Comparison of ENCODE assay signal across 30 cellular contexts in the genomic region with DNA sequence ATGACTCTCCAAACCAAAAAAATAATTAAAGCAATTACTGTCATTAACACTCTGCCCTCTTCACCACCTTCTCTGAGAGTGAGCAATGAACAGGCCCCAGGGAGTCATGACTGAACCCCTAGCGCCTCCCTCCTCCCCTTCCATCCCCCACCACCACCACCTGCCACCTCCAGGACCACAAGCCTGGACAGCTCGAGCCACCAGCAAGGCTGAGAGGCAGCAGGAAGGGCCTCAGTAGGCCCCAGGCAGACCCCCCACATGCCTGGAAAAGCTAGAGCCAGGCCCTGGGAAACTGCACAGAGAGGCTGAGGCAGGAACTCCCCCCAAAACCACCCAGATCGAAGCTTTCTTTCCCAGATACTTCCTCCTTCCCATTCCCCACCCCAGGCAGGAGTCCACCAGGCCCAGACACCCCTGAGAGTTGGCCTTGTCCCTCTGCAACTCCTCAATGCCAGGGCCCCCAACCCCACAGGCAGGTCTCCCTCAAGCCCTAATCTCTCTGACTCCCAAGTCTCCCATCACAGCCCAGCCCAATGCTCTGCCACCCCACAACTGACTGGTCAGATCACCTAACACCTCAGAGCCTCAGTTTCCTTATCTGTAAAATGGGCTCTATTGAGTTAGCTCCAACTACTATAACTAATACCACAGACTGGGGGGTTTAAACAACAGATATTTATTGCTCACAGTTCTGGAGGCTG. TPM values are rescaled to one million over a fixed set of nuclear protein-coding genes. Genes with fewer than 3 reads are reported as not detected.
DNase-seq lines count a peak whose midpoint lies in the region; ATAC-seq and TF ChIP-seq lines count a peak whose summit lies in the region.
"Had no signal": no experiment of that assay in that cellular context is flagged by ENCODE, and none has a peak within 500 bp of the region (broad histone marks: within the 10 kb centered on the region; RNA-seq: fewer than 3 reads in every experiment).

No MANE protein-coding gene starts in this region.

- H3K36me3 ChIP-seq in upper lobe of right lung, result no peaks in the 10 kb centered on the region
- no peaks in the 10 kb centered on the region for H3K36me3 ChIP-seq in testis (ENCODE audit: low read depth, missing control alignments)
- H3K36me3 ChIP-seq: HAP-1, SJSA1, uterus had no signal

- no peaks in the 10 kb centered on the region for H3K4me1 Mint-ChIP-seq in activated T-helper 17 cell treated with anti-CD3 and anti-CD28 coated beads, Interleukin-2, amount 50 U/mL, for 72 hours

- H3K36me3 Mint-ChIP-seq in activated T-helper 17 cell treated with anti-CD3 and anti-CD28 coated beads, Interleukin-2, amount 50 U/mL, for 72 hours (ENCODE audit: low read depth), result no peaks in the 10 kb centered on the region
- H3K36me3 Mint-ChIP-seq: activated naive CD8-positive, alpha-beta T cell had no signal

- H3K4me3 ChIP-seq in upper lobe of right lung (no peak overlapping the region), testis (no peak overlapping the region)
- H3K4me3 ChIP-seq: HAP-1, SJSA1, uterus had no signal

- intact Hi-C loops in upper lobe of right lung (cut with DNase I), result loop anchor here (10.0 kb wide), 1 partner anchor 734 kb away; no protein-coding TSS in a partner anchor
- intact Hi-C loops in testis (cut with DNase I; ENCODE audit: low total_unique reads), result loop anchor here (10.0 kb wide), 1 partner anchor 864 kb away; no protein-coding TSS in a partner anchor

- H3K4me1 ChIP-seq in upper lobe of right lung (no peaks in the 10 kb centered on the region), testis (no peaks in the 10 kb centered on the region)
- H3K4me1 ChIP-seq: HAP-1, SJSA1, uterus had no signal

- H3K27me3 ChIP-seq in upper lobe of right lung, result peaks cover 10% of the 10 kb centered on the region
- H3K27me3 ChIP-seq in testis, result no peaks in the 10 kb centered on the region
- H3K27me3 ChIP-seq: uterus had no signal

- TF ChIP-seq POLR2A in testis (IDR thresholded peaks at IDR 0.05), result no peak

- H3K27me3 Mint-ChIP-seq in activated T-helper 17 cell treated with anti-CD3 and anti-CD28 coated beads, Interleukin-2, amount 50 U/mL, for 72 hours, result peaks cover 25% of the 10 kb centered on the region

- H3K9me3 Mint-ChIP-seq in activated T-helper 17 cell treated with anti-CD3 and anti-CD28 coated beads, Interleukin-2, amount 50 U/mL, for 72 hours, result no peaks in the 10 kb centered on the region
- H3K9me3 Mint-ChIP-seq: CD4-positive, alpha-beta T cell; effector memory CD8-positive, alpha-beta T cell; stimulated activated naive CD8-positive, alpha-beta T cell treated with anti-CD3 and anti-CD28 coated beads, Interleukin-15, amount 100 ng/mL, for 72 hours had no signal

- DNase-seq in COR-L47 (lab: John Stamatoyannopoulos, UW) (peak; percentile 91), NCI-H1105 treated with DMSO at 0.1 percent for 48 hours (lab: John Stamatoyannopoulos, UW) (peak; percentile 42), NCI-H748 treated with DMSO at 0.1 percent for 48 hours (lab: John Stamatoyannopoulos, UW) (peak; percentile 9), upper lobe of right lung (no peak), testis (no peak), dedifferentiated amniotic fluid mesenchymal stem cell (ENCODE audit: extremely low spot score) (no peak)
- DNase-seq: activated CD4-positive, alpha-beta T cell treated with anti-CD3 and anti-CD28 coated beads for 48 hours; activated CD8-positive, alpha-beta memory T cell treated with anti-CD3 and anti-CD28 coated beads for 24 hours; activated T-cell treated with anti-CD3 and anti-CD28 coated beads for 4 hours; AML-193; anterior cingulate cortex; CD4-positive, alpha-beta T cell; effector memory CD8-positive, alpha-beta T cell; erythroblast; head of caudate nucleus; Karpas-422; kidney; NCI-H1694 treated with DMSO at 0.1 percent for 48 hours; NCI-H2171; RPMI8226; stimulated activated CD8-positive, alpha-beta memory T cell treated with anti-CD3 and anti-CD28 coated beads, Interleukin-4, amount 100 ng/mL, for 48 hours; stimulated activated naive CD8-positive, alpha-beta T cell treated with anti-CD3 and anti-CD28 coated beads, Interleukin-15, amount 100 ng/mL, for 72 hours; T1000; uterus had no signal

- WGBS in testis, 2 donors, result 68 to 82% methylated on average over 3 of the region's 3 CpGs

- no peak overlapping the region for H3K27ac Mint-ChIP-seq in activated T-helper 17 cell treated with anti-CD3 and anti-CD28 coated beads, Interleukin-2, amount 50 U/mL, for 72 hours
- H3K27ac Mint-ChIP-seq: activated naive CD8-positive, alpha-beta T cell; CD4-positive, alpha-beta T cell; effector memory CD8-positive, alpha-beta T cell; stimulated activated naive CD8-positive, alpha-beta T cell treated with anti-CD3 and anti-CD28 coated beads, Interleukin-15, amount 100 ng/mL, for 72 hours had no signal

- TF ChIP-seq CTCF in upper lobe of right lung (IDR thresholded peaks at IDR 0.05), result no peak
- TF ChIP-seq CTCF in testis (IDR thresholded peaks at IDR 0.05), result no peak

- H3K4me3 Mint-ChIP-seq in activated T-helper 17 cell treated with anti-CD3 and anti-CD28 coated beads, Interleukin-2, amount 50 U/mL, for 72 hours, result no peak overlapping the region
- H3K4me3 Mint-ChIP-seq: activated naive CD8-positive, alpha-beta T cell; CD4-positive, alpha-beta T cell; effector memory CD8-positive, alpha-beta T cell; stimulated activated naive CD8-positive, alpha-beta T cell treated with anti-CD3 and anti-CD28 coated beads, Interleukin-15, amount 100 ng/mL, for 72 hours had no signal

- H3K9me3 ChIP-seq in upper lobe of right lung, result no peaks in the 10 kb centered on the region
- no peaks in the 10 kb centered on the region for H3K9me3 ChIP-seq in testis
- H3K9me3 ChIP-seq: HAP-1, SJSA1, uterus had no signal

- ATAC-seq in esophagus mucosa (peak; percentile 9), upper lobe of right lung (no peak)
- no peak for ATAC-seq in activated T-helper 17 cell treated with anti-CD3 and anti-CD28 coated beads, Interleukin-2, amount 50 U/mL, for 72 hours (replicated peaks)
- ATAC-seq: effector memory CD8-positive, alpha-beta T cell; right cardiac atrium; stimulated activated naive CD8-positive, alpha-beta T cell treated with anti-CD3 and anti-CD28 coated beads, Interleukin-15, amount 100 ng/mL, for 72 hours had no signal

- no peak overlapping the region for H3K27ac ChIP-seq in upper lobe of right lung
- H3K27ac ChIP-seq in testis, result no peak overlapping the region
- H3K27ac ChIP-seq: SJSA1, uterus had no signal

RNA-seq across cellular contexts. Expression of a gene that starts 35.3 kb away (rescaled TPM):
- total RNA-seq in esophagus mucosa (43.6 TPM), upper lobe of right lung (22.9 TPM), testis (1 to 10 TPM; 8.2 to 9.0 TPM)
- 10 to 100 TPM; 40.1 to 73.3 TPM for total RNA-seq in activated T-helper 17 cell treated with anti-CD3 and anti-CD28 coated beads, Interleukin-2, amount 50 U/mL, for 72 hours
- polyA plus RNA-seq in testis (ENCODE audit: insufficient read depth, low read depth, low replicate concordance), result 6.3 TPM

Comparison
In these comparisons a context has a peak if more than half of its experiments do, and no peak if none do; other contexts are left out.
1. DNase-seq: peak in COR-L47 (single experiment), NCI-H1105 treated with DMSO at 0.1 percent for 48 hours (single experiment) and NCI-H748 treated with DMSO at 0.1 percent for 48 hours (single experiment); none in upper lobe of right lung (single experiment), testis (single experiment) and dedifferentiated amniotic fluid mesenchymal stem cell (single experiment).